26 cellular contexts compared by ENCODE assay signal in genomic region chr1:162906485-162906884, GRCh38. TPM values are rescaled to one million over a fixed set of nuclear protein-coding genes. Genes with fewer than 3 reads are reported as not detected.
DNase-seq lines count a peak whose midpoint lies in the region; TF ChIP-seq lines count a peak whose summit lies in the region.
"Had no signal": no experiment of that assay in that cellular context is flagged by ENCODE, and none has a peak within 500 bp of the region (broad histone marks: within the 10 kb centered on the region; RNA-seq: fewer than 3 reads in every experiment).

No MANE protein-coding gene starts in this region.

- H3K4me3 Mint-ChIP-seq in MCF 10A (ENCODE audit: unreplicated experiment) = no peak overlapping the region
- H3K4me3 Mint-ChIP-seq in activated naive CD8-positive, alpha-beta T cell treated with anti-CD3 and anti-CD28 coated beads for 36 hours = no peak overlapping the region
- H3K4me3 Mint-ChIP-seq: activated naive CD4-positive, alpha-beta T cell treated with anti-CD3 and anti-CD28 coated beads for 36 hours; activated T-cell treated with anti-CD3 and anti-CD28 coated beads, Interleukin-2, amount 50 U/mL, for 4 hours; B cell; CD8-positive, alpha-beta memory T cell had no signal

- no peaks in the 10 kb centered on the region for H3K4me1 ChIP-seq in breast epithelium
- H3K4me1 ChIP-seq: transverse colon had no signal

- CTCF ChIA-PET in MCF 10A (lab: Yijun Ruan, JAX) = interaction anchor here (0.6 to 3.3 kb wide), 3 partner anchors 12 to 311 kb away, joined by 3 to 11 read pairs (median 4); no protein-coding TSS in a partner anchor

- H3K27ac ChIP-seq in breast epithelium = no peak overlapping the region
- H3K27ac ChIP-seq: A549, transverse colon had no signal

- no TSS peak for BruUV-seq in MCF 10A (replicated peaks; lab: Mats Ljungman, UMichigan)

- no peaks in the 10 kb centered on the region for H3K36me3 Mint-ChIP-seq in MCF 10A (ENCODE audit: insufficient read depth, unreplicated experiment)
- H3K36me3 Mint-ChIP-seq in activated naive CD8-positive, alpha-beta T cell treated with anti-CD3 and anti-CD28 coated beads for 36 hours = no peaks in the 10 kb centered on the region
- H3K36me3 Mint-ChIP-seq: CD8-positive, alpha-beta memory T cell had no signal

- no peaks in the 10 kb centered on the region for H3K36me3 ChIP-seq in breast epithelium
- H3K36me3 ChIP-seq: transverse colon had no signal

- POLR2A ChIA-PET in MCF 10A (lab: Yijun Ruan, JAX) = interaction anchor here (0.7 kb wide), 1 partner anchor 194 kb away, joined by 3 read pairs; no protein-coding TSS in a partner anchor

- H3K9me3 Mint-ChIP-seq in MCF 10A (ENCODE audit: unreplicated experiment) = peaks cover 9% of the 10 kb centered on the region
- no peaks in the 10 kb centered on the region for H3K9me3 Mint-ChIP-seq in activated naive CD8-positive, alpha-beta T cell treated with anti-CD3 and anti-CD28 coated beads for 36 hours
- H3K9me3 Mint-ChIP-seq: activated naive CD4-positive, alpha-beta T cell treated with anti-CD3 and anti-CD28 coated beads for 36 hours; activated T-cell treated with anti-CD3 and anti-CD28 coated beads, Interleukin-2, amount 50 U/mL, for 4 hours had no signal

- peaks cover 0 to under 1% of the 10 kb centered on the region in 2 donors for H3K9me3 ChIP-seq in breast epithelium
- H3K9me3 ChIP-seq: A549, transverse colon had no signal

- no peak for TF ChIP-seq POLR2A in breast epithelium (IDR thresholded peaks at IDR 0.05)

- H3K27me3 ChIP-seq in breast epithelium = no peaks in the 10 kb centered on the region
- H3K27me3 ChIP-seq: transverse colon had no signal

- intact Hi-C loops in MCF 10A (cut with micrococcal nuclease) = no loop called here
- intact Hi-C loops in breast epithelium (cut with DNase I; ENCODE audit: low total_unique reads) = no loop called here

- H3K4me3 ChIP-seq in breast epithelium = no peak overlapping the region
- H3K4me3 ChIP-seq: A549, transverse colon had no signal

- peak overlapping the region; percentile 14 for H3K27ac Mint-ChIP-seq in MCF 10A (ENCODE audit: low read depth, unreplicated experiment)
- H3K27ac Mint-ChIP-seq in activated naive CD8-positive, alpha-beta T cell treated with anti-CD3 and anti-CD28 coated beads for 36 hours = no peak overlapping the region
- H3K27ac Mint-ChIP-seq: activated naive CD4-positive, alpha-beta T cell treated with anti-CD3 and anti-CD28 coated beads for 36 hours; B cell; CD8-positive, alpha-beta memory T cell had no signal

- peaks cover 26% of the 10 kb centered on the region for H3K4me1 Mint-ChIP-seq in MCF 10A (ENCODE audit: insufficient read depth, unreplicated experiment)
- H3K4me1 Mint-ChIP-seq in activated naive CD8-positive, alpha-beta T cell treated with anti-CD3 and anti-CD28 coated beads for 36 hours = no peaks in the 10 kb centered on the region
- H3K4me1 Mint-ChIP-seq: B cell; CD8-positive, alpha-beta memory T cell had no signal

- H3K27me3 Mint-ChIP-seq in MCF 10A (ENCODE audit: insufficient read depth, unreplicated experiment) = no peaks in the 10 kb centered on the region
- peaks cover 6% of the 10 kb centered on the region for H3K27me3 Mint-ChIP-seq in activated naive CD8-positive, alpha-beta T cell treated with anti-CD3 and anti-CD28 coated beads for 36 hours

- DNase-seq in MCF 10A (ENCODE audit: unreplicated experiment) (no peak), breast epithelium (ENCODE audit: low spot score in 2 of 2) (no peak), astrocyte of the hippocampus (ENCODE audit: low read depth, low spot score) (peak; percentile 20), kidney tubule cell (ENCODE audit: low spot score) (peak; percentile 17), activated gamma-delta T cell (lab: John Stamatoyannopoulos, UW) (no peak), NCI-H510A (lab: John Stamatoyannopoulos, UW) (no peak)
- no peak for DNase-seq in activated CD4-positive, alpha-beta T cell treated with anti-CD3 and anti-CD28 coated beads, Interleukin-2, amount 50 U/mL, for 48 hours
- no peak for DNase-seq in activated naive CD8-positive, alpha-beta T cell treated with anti-CD3 and anti-CD28 coated beads for 36 hours
- DNase-seq: activated CD4-positive, alpha-beta T cell treated with anti-CD3 and anti-CD28 coated beads for 4 hours; activated naive CD4-positive, alpha-beta T cell treated with anti-CD3 and anti-CD28 coated beads for 36 hours; activated T-cell treated with anti-CD3 and anti-CD28 coated beads, Interleukin-2, amount 50 U/mL, for 4 hours; amniotic stem cell; CD8-positive, alpha-beta memory T cell; dermis blood vessel endothelial cell; DMS79 treated with DMSO at 0.1 percent for 48 hours; KBM-7; NCI-H2171; NCI-H526; posterior cingulate gyrus; RPMI8226; transverse colon had no signal

- TF ChIP-seq CTCF in MCF 10A (IDR thresholded peaks at IDR 0.05; ENCODE audit: unreplicated experiment) (no peak), breast epithelium (IDR thresholded peaks at IDR 0.05) (no peak)

RNA-seq across cellular contexts. Expression of gene CCDC190, which starts 45.5 kb away (rescaled TPM):
- total RNA-seq in MCF 10A (2022) = not detected in 2 replicates
- not detected for total RNA-seq in breast epithelium
- total RNA-seq in activated naive CD8-positive, alpha-beta T cell treated with anti-CD3 and anti-CD28 coated beads for 36 hours = not detected
- total RNA-seq: activated naive CD4-positive, alpha-beta T cell treated with anti-CD3 and anti-CD28 coated beads for 36 hours; activated T-cell treated with anti-CD3 and anti-CD28 coated beads, Interleukin-2, amount 50 U/mL, for 4 hours; B cell; CD8-positive, alpha-beta memory T cell; dermis blood vessel endothelial cell; H1; mesenteric fat pad; T-helper 2 cell treated with Interferon-gamma antibody and Interleukin-4, amounts not matched to agents 100 ng/mL and 5 ng/mL, for 36 hours; transverse colon had no signal

Comparison
In these comparisons a context has a peak if more than half of its experiments do, and no peak if none do; other contexts are left out.
1. DNase-seq: peak in astrocyte of the hippocampus (single experiment) and kidney tubule cell (single experiment); none in MCF 10A (single experiment), breast epithelium (0 of 2), activated gamma-delta T cell (single experiment), activated CD4-positive, alpha-beta T cell treated with anti-CD3 and anti-CD28 coated beads, Interleukin-2, amount 50 U/mL, for 48 hours (0 of 2), NCI-H510A (single experiment) and activated naive CD8-positive, alpha-beta T cell treated with anti-CD3 and anti-CD28 coated beads for 36 hours (single experiment).